In genomic region chr2:239768031-239768800, GRCh38 we compare ENCODE assay signal across 26 cellular contexts.
A peak's percentile ranks its signal among the peaks of the same experiment; 100 is the strongest.
DNase-seq lines count a peak whose midpoint lies in the region; TF ChIP-seq lines count a peak whose summit lies in the region.
"Had no signal": no experiment of that assay in that cellular context is flagged by ENCODE, and none has a peak within 500 bp of the region (broad histone marks: within the 10 kb centered on the region; RNA-seq: fewer than 3 reads in every experiment).

No MANE protein-coding gene starts in this region.

- H3K4me1 Mint-ChIP-seq in nephron progenitor cell: peaks cover 30% of the 10 kb centered on the region
- H3K4me1 Mint-ChIP-seq in CD4-positive, alpha-beta memory T cell: no peaks in the 10 kb centered on the region
- H3K4me1 Mint-ChIP-seq: CD8-positive, alpha-beta memory T cell; H9 had no signal

- CTCF ChIA-PET in CD4-positive, alpha-beta memory T cell (lab: Charles Lee; ENCODE audit: partially characterized antibody): interaction anchor here (0.6 kb wide), 1 partner anchor 104 kb away, joined by 3 read pairs; no protein-coding TSS in a partner anchor

- H3K4me3 Mint-ChIP-seq in nephron progenitor cell: no peak overlapping the region
- no peak overlapping the region for H3K4me3 Mint-ChIP-seq in CD4-positive, alpha-beta memory T cell
- H3K4me3 Mint-ChIP-seq: CD8-positive, alpha-beta memory T cell; H9; HFFc6 had no signal

- no peak overlapping the region for H2AFZ ChIP-seq in MM.1S (ENCODE audit: low read length)
- H2AFZ ChIP-seq: GM23248 had no signal

- H3K27ac ChIP-seq in MM.1S (ENCODE audit: low read length) (peak overlapping the region; percentile 76; the same call in 1 of the 2 replicates), sigmoid colon (no peak overlapping the region)
- no peak overlapping the region for H3K27ac ChIP-seq in CD4-positive, alpha-beta memory T cell (ENCODE audit: low read depth, low read length)
- H3K27ac ChIP-seq: 22Rv1; BLaER1 treated with 17β-estradiol and CSF1 and Interleukin-3, amounts not matched to agents 10 nM and 100 nM; GM23248 had no signal

- H3K27ac Mint-ChIP-seq in nephron progenitor cell: peak overlapping the region; percentile 90
- H3K27ac Mint-ChIP-seq in CD4-positive, alpha-beta memory T cell: no peak overlapping the region
- H3K27ac Mint-ChIP-seq: CD8-positive, alpha-beta memory T cell; H9; HFFc6 had no signal

- no peaks in the 10 kb centered on the region for H3K79me2 ChIP-seq in MM.1S (ENCODE audit: low read length)

- 88 to 91% methylated on average over 24 of the region's 24 CpGs for WGBS in sigmoid colon, 2 donors

- H3K9me3 ChIP-seq in MM.1S (replicated peaks; ENCODE audit: insufficient read depth, low read length) (no peaks in the 10 kb centered on the region; the same call in 1 of the 2 replicates), sigmoid colon (peaks cover 0 to 7% (median 5%) of the 10 kb centered on the region in 4 donors)
- H3K9me3 ChIP-seq in CD4-positive, alpha-beta memory T cell (ENCODE audit: control insufficient read depth in 1 of 2, low read length in 2 of 2): no peaks in the 10 kb centered on the region

- no peaks in the 10 kb centered on the region for H3K27me3 ChIP-seq in MM.1S (replicated peaks; ENCODE audit: insufficient read depth, low read length)
- no peaks in the 10 kb centered on the region for H3K27me3 ChIP-seq in sigmoid colon
- no peaks in the 10 kb centered on the region for H3K27me3 ChIP-seq in CD4-positive, alpha-beta memory T cell (ENCODE audit: insufficient read depth, low read length)
- H3K27me3 ChIP-seq: BLaER1 treated with 17β-estradiol and CSF1 and Interleukin-3, amounts not matched to agents 10 nM and 100 nM had no signal

- H3K4me1 ChIP-seq in MM.1S (ENCODE audit: low read length): peaks cover 43% of the 10 kb centered on the region
- no peaks in the 10 kb centered on the region for H3K4me1 ChIP-seq in sigmoid colon
- no peaks in the 10 kb centered on the region for H3K4me1 ChIP-seq in CD4-positive, alpha-beta memory T cell (ENCODE audit: insufficient read depth, low read length)

- no peak for TF ChIP-seq CTCF in MM.1S (IDR thresholded peaks at IDR 0.05; ENCODE audit: low read length)
- TF ChIP-seq CTCF in nephron progenitor cell (IDR thresholded peaks at IDR 0.05): no peak
- TF ChIP-seq CTCF in sigmoid colon (IDR thresholded peaks at IDR 0.05): no peak

- no peak for TF ChIP-seq POLR2A in sigmoid colon (IDR thresholded peaks at IDR 0.05)

- intact Hi-C loops in sigmoid colon (cut with DNase I): no loop called here
- intact Hi-C loops in CD4-positive, alpha-beta memory T cell (cut with micrococcal nuclease): no loop called here

- TF ChIP-seq EP300 in sigmoid colon (IDR thresholded peaks at IDR 0.05): no peak

- peaks cover 16% of the 10 kb centered on the region for H3K27me3 Mint-ChIP-seq in nephron progenitor cell (ENCODE audit: low read depth, poor library complexity)
- H3K27me3 Mint-ChIP-seq in CD4-positive, alpha-beta memory T cell: peaks cover 0 to 12% of the 10 kb centered on the region in 2 donors

- H4K20me1 ChIP-seq in MM.1S (ENCODE audit: insufficient read depth, low read length): no peaks in the 10 kb centered on the region
- H4K20me1 ChIP-seq: BLaER1 treated with 17β-estradiol and CSF1 and Interleukin-3, amounts not matched to agents 10 nM and 100 nM had no signal

- peaks cover 15% of the 10 kb centered on the region for H3K9me3 Mint-ChIP-seq in nephron progenitor cell
- peaks cover 0 to 17% (median 11%) of the 10 kb centered on the region in 8 donors for H3K9me3 Mint-ChIP-seq in CD4-positive, alpha-beta memory T cell

- no peak overlapping the region for H3K4me2 ChIP-seq in MM.1S (ENCODE audit: low read depth, low read length)

- POLR2A ChIA-PET in CD4-positive, alpha-beta memory T cell (lab: Charles Lee; ENCODE audit: partially characterized antibody): no interaction called here

- H3K36me3 ChIP-seq in MM.1S (replicated peaks; ENCODE audit: insufficient read depth, low read length) (no peaks in the 10 kb centered on the region), sigmoid colon (no peaks in the 10 kb centered on the region)
- H3K36me3 ChIP-seq in CD4-positive, alpha-beta memory T cell (ENCODE audit: insufficient read depth, low read length): no peaks in the 10 kb centered on the region
- H3K36me3 ChIP-seq: BLaER1 treated with 17β-estradiol and CSF1 and Interleukin-3, amounts not matched to agents 10 nM and 100 nM had no signal

- DNase-seq in activated CD8-positive, alpha-beta memory T cell treated with anti-CD3 and anti-CD28 coated beads, Interleukin-2, amount 50 U/mL, for 4 hours: peak; percentile 11
- no peak for DNase-seq in activated CD8-positive, alpha-beta memory T cell treated with anti-CD3 and anti-CD28 coated beads, Interleukin-2, amount 50 U/mL, for 48 hours
- DNase-seq in MM.1S (no peak), nephron progenitor cell (no peak), sigmoid colon (peak; percentile 59), SK-N-DZ (ENCODE audit: low spot score) (no peak), NCI-H187 treated with DMSO at 0.1 percent for 48 hours (lab: John Stamatoyannopoulos, UW) (no peak)
- DNase-seq in CD4-positive, alpha-beta memory T cell: no peak
- DNase-seq: ACHN, Calu3, DMS153, GM23248, H9, HFFc6, IMR-90, MV-4-11, NCI-H1105 treated with DMSO at 0.1 percent for 48 hours, NCI-H2081, NCI-H2171, NCI-H345, NCI-H524 treated with DMSO at 0.1 percent for 48 hours, NCI-H82, SHP77 had no signal

- peaks cover 18% of the 10 kb centered on the region for H3F3A ChIP-seq in MM.1S (ENCODE audit: insufficient read depth, low read length)

- no peaks in the 10 kb centered on the region for H3K36me3 Mint-ChIP-seq in nephron progenitor cell (ENCODE audit: low read depth)
- H3K36me3 Mint-ChIP-seq in CD4-positive, alpha-beta memory T cell: no peaks in the 10 kb centered on the region

- H3K9ac ChIP-seq in MM.1S (ENCODE audit: low read length): no peak overlapping the region
- H3K9ac ChIP-seq: GM23248 had no signal

- no peaks in the 10 kb centered on the region for H3K9me2 ChIP-seq in MM.1S (replicated peaks; ENCODE audit: insufficient read depth, low read length)

- H3K4me3 ChIP-seq in MM.1S (ENCODE audit: low read length) (no peak overlapping the region), sigmoid colon (no peak overlapping the region)
- H3K4me3 ChIP-seq in CD4-positive, alpha-beta memory T cell (ENCODE audit: low read length in 2 of 2): no peak overlapping the region
- H3K4me3 ChIP-seq: BLaER1 treated with 17β-estradiol and CSF1 and Interleukin-3, amounts not matched to agents 10 nM and 100 nM; GM23248 had no signal

Comparison
In these comparisons a context has a peak if more than half of its experiments do, and no peak if none do; other contexts are left out.
1. DNase-seq: peak in activated CD8-positive, alpha-beta memory T cell treated with anti-CD3 and anti-CD28 coated beads, Interleukin-2, amount 50 U/mL, for 4 hours (single experiment) and sigmoid colon (single experiment); none in activated CD8-positive, alpha-beta memory T cell treated with anti-CD3 and anti-CD28 coated beads, Interleukin-2, amount 50 U/mL, for 48 hours (single experiment), MM.1S (single experiment), nephron progenitor cell (single experiment), SK-N-DZ (single experiment), NCI-H187 treated with DMSO at 0.1 percent for 48 hours (single experiment) and CD4-positive, alpha-beta memory T cell (0 of 5).